2 cellular contexts compared by ENCODE assay signal in genomic region chr16:27880312-27880711, GRCh38.
TF ChIP-seq lines count a peak whose summit lies in the region.

No MANE protein-coding gene starts in this region.

TF ChIP-seq in SK-N-SH, 30 proteins besides CTCF, POLR2A, EP300 and RAD21 (continued from another document):
- TF ChIP-seq EZH2phosphoT487 (IDR thresholded peaks at IDR 0.05; ENCODE audit: borderline replicate concordance, low read depth) = no peak

TF ChIP-seq in SK-N-SH treated with all-trans-retinoic acid at 6 μM for 48 hours, 23 proteins besides CTCF, POLR2A, EP300 and RAD21 (continued from another document):
- no peak for TF ChIP-seq ARNTL (CRISPR knock-in tag; IDR thresholded peaks at IDR 0.05; ENCODE audit: borderline replicate concordance, low read depth)
- TF ChIP-seq ZC3H10 (CRISPR knock-in tag; IDR thresholded peaks at IDR 0.05) = no peak
- TF ChIP-seq TCF4 (CRISPR knock-in tag; IDR thresholded peaks at IDR 0.05; ENCODE audit: borderline replicate concordance) = no peak
- TF ChIP-seq ZNF8 (CRISPR knock-in tag; IDR thresholded peaks at IDR 0.05) = no peak
- no peak for TF ChIP-seq BACH2 (CRISPR knock-in tag; IDR thresholded peaks at IDR 0.05; ENCODE audit: borderline replicate concordance)
- TF ChIP-seq CSRNP3 (CRISPR knock-in tag; IDR thresholded peaks at IDR 0.05) = no peak
- no peak for TF ChIP-seq CSDC2 (CRISPR knock-in tag; IDR thresholded peaks at IDR 0.05)
- TF ChIP-seq CREB5 (CRISPR knock-in tag; IDR thresholded peaks at IDR 0.05; ENCODE audit: low read depth) = no peak
- TF ChIP-seq ZFP30 (CRISPR knock-in tag; IDR thresholded peaks at IDR 0.05) = no peak
- TF ChIP-seq TSHZ2 (CRISPR knock-in tag; IDR thresholded peaks at IDR 0.05) = no peak
- TF ChIP-seq SNAI2 (CRISPR knock-in tag; IDR thresholded peaks at IDR 0.05) = no peak
- TF ChIP-seq ZFP3 (CRISPR knock-in tag; IDR thresholded peaks at IDR 0.05) = no peak
- no peak for TF ChIP-seq ESRRG (CRISPR knock-in tag; IDR thresholded peaks at IDR 0.05)
- TF ChIP-seq ZNF565 (CRISPR knock-in tag; conservative IDR thresholded peaks at IDR 0.05; ENCODE audit: low read depth) = no peak
- no peak for TF ChIP-seq TOX (CRISPR knock-in tag; IDR thresholded peaks at IDR 0.05; ENCODE audit: borderline replicate concordance)
